In genomic region chr6:53616450-53617357, GRCh38 we compare ENCODE assay signal across 1 cellular context.
TF ChIP-seq lines count a peak whose summit lies in the region.

No MANE protein-coding gene starts in this region.

TF ChIP-seq in HepG2, 621 proteins besides CTCF, POLR2A, EP300 and RAD21 (continued from another document):
- TF ChIP-seq SOX13 (IDR thresholded peaks at IDR 0.05) (no peak), SOX13 (CRISPR knock-in tag; conservative IDR thresholded peaks at IDR 0.05 in 1 of 2, IDR thresholded peaks at IDR 0.05 in 1 of 2) (peak in 1 of 2 experiments; percentile 39; a peak in 2 of 4 replicates), RARG (CRISPR knock-in tag; IDR thresholded peaks at IDR 0.05; ENCODE audit: low read depth) (no peak), PCBP1 (IDR thresholded peaks at IDR 0.05; ENCODE audit: borderline replicate concordance, low read depth, low read length) (no peak), MEIS1 (CRISPR knock-in tag; IDR thresholded peaks at IDR 0.05; ENCODE audit: borderline replicate concordance) (0 out of 2 replicates have a peak, but pooled peaks have one; percentile 49), SRY (CRISPR knock-in tag; IDR thresholded peaks at IDR 0.05) (0 out of 2 replicates have a peak, but pooled peaks have one; percentile 45), ISX (CRISPR knock-in tag; conservative IDR thresholded peaks at IDR 0.05) (no peak), ZNF619 (CRISPR knock-in tag; IDR thresholded peaks at IDR 0.05) (no peak), GABPB1 (CRISPR knock-in tag; IDR thresholded peaks at IDR 0.05) (0 out of 2 replicates have a peak, but pooled peaks have one; percentile 10), ZNF496 (CRISPR knock-in tag; IDR thresholded peaks at IDR 0.05; ENCODE audit: insufficient replicate concordance) (no peak), ZNF12 (CRISPR knock-in tag; IDR thresholded peaks at IDR 0.05) (0 out of 2 replicates have a peak, but pooled peaks have one; percentile 29), ZNF616 (CRISPR knock-in tag; IDR thresholded peaks at IDR 0.05; ENCODE audit: low read depth) (no peak), RCOR2 (CRISPR knock-in tag; IDR thresholded peaks at IDR 0.05) (no peak; the same call in 1 of the 2 replicates), ZNF280B (CRISPR knock-in tag; IDR thresholded peaks at IDR 0.05; ENCODE audit: borderline replicate concordance) (no peak), ZFP36 (IDR thresholded peaks at IDR 0.05; ENCODE audit: borderline replicate concordance, low read depth, low read length, partially characterized antibody) (no peak), ZNF768 (CRISPR knock-in tag; IDR thresholded peaks at IDR 0.05) (no peak), ZBTB7A (CRISPR knock-in tag; IDR thresholded peaks at IDR 0.05) (no peak), AFF4 (CRISPR knock-in tag; IDR thresholded peaks at IDR 0.05) (0 out of 2 replicates have a peak, but pooled peaks have one; percentile 48), ZNF891 (CRISPR knock-in tag; IDR thresholded peaks at IDR 0.05) (peak; percentile 83; the same call in 1 of the 2 replicates), YEATS4 (CRISPR knock-in tag; IDR thresholded peaks at IDR 0.05; ENCODE audit: borderline replicate concordance) (no peak), ZNF543 (CRISPR knock-in tag; IDR thresholded peaks at IDR 0.05) (0 out of 2 replicates have a peak, but pooled peaks have one; percentile 6), PREB (CRISPR knock-in tag; IDR thresholded peaks at IDR 0.05) (no peak), SNRNP70 (IDR thresholded peaks at IDR 0.05; ENCODE audit: low read depth, low read length) (no peak), ZC3H4 (CRISPR knock-in tag; IDR thresholded peaks at IDR 0.05; ENCODE audit: borderline replicate concordance) (peak; percentile 31; the same call in 1 of the 2 replicates)
- TF ChIP-seq, protein P1, sequence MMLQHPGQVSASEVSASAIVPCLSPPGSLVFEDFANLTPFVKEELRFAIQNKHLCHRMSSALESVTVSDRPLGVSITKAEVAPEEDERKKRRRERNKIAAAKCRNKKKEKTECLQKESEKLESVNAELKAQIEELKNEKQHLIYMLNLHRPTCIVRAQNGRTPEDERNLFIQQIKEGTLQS (CRISPR knock-in tag; IDR thresholded peaks at IDR 0.05), result 0 out of 2 replicates have a peak, but pooled peaks have one; percentile 47
